ENCODE assay signal across 15 cellular contexts in genomic region chrX:71100581-71101505, GRCh38. TPM values are rescaled to one million over a fixed set of nuclear protein-coding genes. Genes with fewer than 3 reads are reported as not detected.
DNase-seq lines count a peak whose midpoint lies in the region; ATAC-seq, FAIRE-seq and TF ChIP-seq lines count a peak whose summit lies in the region.
"Had no signal": no experiment of that assay in that cellular context is flagged by ENCODE, and none has a peak within 500 bp of the region (broad histone marks: within the 10 kb centered on the region; RNA-seq: fewer than 3 reads in every experiment).

No MANE protein-coding gene starts in this region.

- no peak for DNase-seq in BE2C
- DNase-seq in GM23338 (ENCODE audit: low spot score) = no peak
- no peak for DNase-seq in GM12891 (ENCODE audit: insufficient read length, low spot score)
- no peak for DNase-seq in head of caudate nucleus
- DNase-seq: activated B cell treated with CpG ODN at 0.5 μM for 24 hours; C1 segment of cervical spinal cord; dorsolateral prefrontal cortex; NCI-H1417 treated with DMSO at 0.1 percent for 48 hours; NCI-H748 treated with DMSO at 0.1 percent for 48 hours; Right ventricle myocardium superior; stimulated activated CD4-positive, alpha-beta T cell treated with anti-CD3 and anti-CD28 coated beads, Interleukin-12 subunit alpha, Interleukin-12 subunit beta, amount 100 ng/mL, for 4 hours; stimulated activated CD8-positive, alpha-beta memory T cell treated with anti-CD3 and anti-CD28 coated beads, Interleukin-4, amount 100 ng/mL, for 48 hours had no signal

- no peak for TF ChIP-seq POLR2A in GM12891 (IDR thresholded peaks at IDR 0.05; ENCODE audit: low read depth, low read length)

- H3K4me3 Mint-ChIP-seq in GM23338 = peak overlapping the region; percentile 43
- H3K4me3 Mint-ChIP-seq in dendritic cell treated with granulocyte-macrophage colony-stimulating factor and Interleukin-4, amounts not matched to agents 40 ng/mL and 50 ng/mL, for 4 days = no peak overlapping the region
- H3K4me3 Mint-ChIP-seq: activated B cell treated with CpG ODN at 0.5 μM for 24 hours had no signal

- H3K4me1 Mint-ChIP-seq in GM23338 = peaks cover 50% of the 10 kb centered on the region
- peaks cover 31% of the 10 kb centered on the region for H3K4me1 Mint-ChIP-seq in dendritic cell treated with granulocyte-macrophage colony-stimulating factor and Interleukin-4, amounts not matched to agents 40 ng/mL and 50 ng/mL, for 4 days (ENCODE audit: low read depth)

- no peaks in the 10 kb centered on the region for H3K36me3 ChIP-seq in BE2C
- H3K36me3 ChIP-seq in GM23338 (ENCODE audit: insufficient read depth) = no peaks in the 10 kb centered on the region

- intact Hi-C loops in dendritic cell treated with granulocyte-macrophage colony-stimulating factor and Interleukin-4, amounts not matched to agents 40 ng/mL and 50 ng/mL, for 4 days (cut with micrococcal nuclease) = no loop called here
- intact Hi-C loops in head of caudate nucleus (cut with DNase I) = no loop called here

- H3K4me3 ChIP-seq in BE2C (ENCODE audit: low read depth, low read length) (no peak overlapping the region), GM23338 (peak overlapping the region; percentile 47)
- H3K4me3 ChIP-seq: dorsolateral prefrontal cortex had no signal

- no peak overlapping the region for H2AFZ ChIP-seq in GM23338

- H3K27ac ChIP-seq in GM23338 (ENCODE audit: low read depth) = peak overlapping the region; percentile 89
- H3K27ac ChIP-seq: dorsolateral prefrontal cortex, neutrophil had no signal

- H3K27me3 Mint-ChIP-seq in GM23338 (ENCODE audit: insufficient read depth, low read depth, poor library complexity) = peaks cover 6% of the 10 kb centered on the region
- no peaks in the 10 kb centered on the region for H3K27me3 Mint-ChIP-seq in dendritic cell treated with granulocyte-macrophage colony-stimulating factor and Interleukin-4, amounts not matched to agents 40 ng/mL and 50 ng/mL, for 4 days
- H3K27me3 Mint-ChIP-seq: activated B cell treated with CpG ODN at 0.5 μM for 24 hours had no signal

- H3K27me3 ChIP-seq in BE2C (no peaks in the 10 kb centered on the region), GM23338 (ENCODE audit: insufficient read depth) (peaks cover 4% of the 10 kb centered on the region; the same call in 1 of the 2 replicates)
- H3K27me3 ChIP-seq: neutrophil had no signal

- FAIRE-seq in GM12891 (lab: Jason Lieb, UNC) = no peak

- H3K9me2 ChIP-seq in GM23338 (ENCODE audit: insufficient read depth) = no peaks in the 10 kb centered on the region

- H4K20me1 ChIP-seq in GM23338 (replicated peaks; ENCODE audit: insufficient read depth) = no peaks in the 10 kb centered on the region

- peaks cover 10% of the 10 kb centered on the region; the same call in 1 of the 3 replicates for H3K36me3 Mint-ChIP-seq in GM23338 (ENCODE audit: low read depth)
- peaks cover 21% of the 10 kb centered on the region for H3K36me3 Mint-ChIP-seq in dendritic cell treated with granulocyte-macrophage colony-stimulating factor and Interleukin-4, amounts not matched to agents 40 ng/mL and 50 ng/mL, for 4 days (ENCODE audit: low read depth)

- H3K27ac Mint-ChIP-seq in GM23338 = no peak overlapping the region
- H3K27ac Mint-ChIP-seq in dendritic cell treated with granulocyte-macrophage colony-stimulating factor and Interleukin-4, amounts not matched to agents 40 ng/mL and 50 ng/mL, for 4 days = peak overlapping the region; percentile 62
- H3K27ac Mint-ChIP-seq: activated B cell treated with CpG ODN at 0.5 μM for 24 hours had no signal

- H3K4me2 ChIP-seq in GM23338 = peak overlapping the region; percentile 68

- peaks cover 13% of the 10 kb centered on the region for H3K4me1 ChIP-seq in BE2C
- peaks cover 57% of the 10 kb centered on the region for H3K4me1 ChIP-seq in GM23338 (ENCODE audit: insufficient read depth)

- TF ChIP-seq CTCF in BE2C (IDR thresholded peaks at IDR 0.05; ENCODE audit: low read depth, low read length) (0 out of 2 replicates have a peak, but pooled peaks have one; percentile 3), GM23338 (conservative IDR thresholded peaks at IDR 0.05; ENCODE audit: low read depth in 2 of 2) (peak in 1 of 2 experiments; percentile 30; a peak in 2 of 4 replicates)

- peaks cover 5% of the 10 kb centered on the region; the same call in 1 of the 2 replicates for H3F3A ChIP-seq in GM23338 (replicated peaks; ENCODE audit: low read depth)

- H3K79me2 ChIP-seq in GM23338 (replicated peaks; ENCODE audit: insufficient read depth) = peaks cover 18% of the 10 kb centered on the region

- no peaks in the 10 kb centered on the region for H3K9me3 Mint-ChIP-seq in GM23338
- H3K9me3 Mint-ChIP-seq in dendritic cell treated with granulocyte-macrophage colony-stimulating factor and Interleukin-4, amounts not matched to agents 40 ng/mL and 50 ng/mL, for 4 days = no peaks in the 10 kb centered on the region
- H3K9me3 Mint-ChIP-seq: activated B cell treated with CpG ODN at 0.5 μM for 24 hours had no signal

- no peak; the same call in 2 of the 3 replicates for ATAC-seq in GM23338
- ATAC-seq in GM21576 (IDR thresholded peaks at IDR 0.05; ENCODE audit: unreplicated experiment) = no peak

- no peaks in the 10 kb centered on the region for H3K9me3 ChIP-seq in BE2C
- H3K9me3 ChIP-seq: neutrophil had no signal

TF ChIP-seq in GM23338, 12 proteins besides CTCF, POLR2A, EP300 and RAD21 (continues in another document):
- TF ChIP-seq ZNF331 (CRISPR knock-in tag; IDR thresholded peaks at IDR 0.05; ENCODE audit: low read depth) (no peak), STAT1 (IDR thresholded peaks at IDR 0.05; ENCODE audit: unreplicated experiment) (no peak), ZNF114 (CRISPR knock-in tag; IDR thresholded peaks at IDR 0.05) (no peak), POLR2AphosphoS5 (IDR thresholded peaks at IDR 0.05; ENCODE audit: low read depth) (no peak), CREB1 (CRISPR knock-in tag; IDR thresholded peaks at IDR 0.05; ENCODE audit: low read depth) (no peak), EZH2 (IDR thresholded peaks at IDR 0.05; ENCODE audit: low read depth, unreplicated experiment) (no peak)

TF ChIP-seq in GM12891, 5 proteins besides CTCF, POLR2A, EP300 and RAD21:
- TF ChIP-seq PAX5 (IDR thresholded peaks at IDR 0.05; ENCODE audit: insufficient read depth, low read length, severe bottlenecking) = no peak
- no peak for TF ChIP-seq POLR2AphosphoS5 (IDR thresholded peaks at IDR 0.05; ENCODE audit: low read depth, low read length)
- no peak for TF ChIP-seq SPI1 (IDR thresholded peaks at IDR 0.05; ENCODE audit: low read depth, low read length)
- no peak for TF ChIP-seq POU2F2 (IDR thresholded peaks at IDR 0.05; ENCODE audit: low read depth, low read length)
- no peak for TF ChIP-seq TAF1 (IDR thresholded peaks at IDR 0.05; ENCODE audit: low read depth, low read length)

RNA-seq across cellular contexts. Expression of gene FOXO4, which starts 5.2 kb away (rescaled TPM):
- polyA plus RNA-seq in BE2C (2012; ENCODE audit: insufficient read depth, insufficient read length, low read depth) = 13.3 TPM
- total RNA-seq in GM23338 (2014; rRNA removed; shearing (Covaris generic)) = 26.6 and 31.4 TPM in 2 replicates
- 7.0 and 8.0 TPM in 2 replicates for polyA plus RNA-seq in GM23338 (2016; fragmentation: Nextera tagmentation; extraction: Ambion mirVana)
- polyA plus RNA-seq in GM12891 (2012; ENCODE audit: low read depth, missing spikeins) = 2.4 TPM

RNA-seq across cellular contexts. Expression of gene CXorf65, which starts 5.7 kb away (rescaled TPM):
- 1.1 TPM for polyA plus RNA-seq in BE2C (2012; ENCODE audit: insufficient read depth, insufficient read length, low read depth)
- total RNA-seq in GM23338 (2014; rRNA removed; shearing (Covaris generic)) = not detected in 2 replicates
- polyA plus RNA-seq in GM23338 (2016; fragmentation: Nextera tagmentation; extraction: Ambion mirVana) = 0.79 and 1.1 TPM in 2 replicates
- polyA plus RNA-seq in GM12891 (2012; ENCODE audit: low read depth, missing spikeins) = 4.8 TPM
- total RNA-seq: dorsolateral prefrontal cortex, Right ventricle myocardium superior had no signal

RNA-seq across cellular contexts. Expression of gene IL2RG, which starts 10.5 kb away (rescaled TPM):
- polyA plus RNA-seq in BE2C (2012; ENCODE audit: insufficient read depth, insufficient read length, low read depth) = 1.7 TPM
- not detected in 2 replicates for total RNA-seq in GM23338 (2014; rRNA removed; shearing (Covaris generic))
- 0.26 and 0.31 TPM in 2 replicates for polyA plus RNA-seq in GM23338 (2016; fragmentation: Nextera tagmentation; extraction: Ambion mirVana)
- polyA plus RNA-seq in GM12891 (2012; ENCODE audit: low read depth, missing spikeins) = 243 TPM

RNA-seq across cellular contexts. Expression of gene MED12, which starts 17.6 kb away (rescaled TPM):
- polyA plus RNA-seq in BE2C (2012; ENCODE audit: insufficient read depth, insufficient read length, low read depth) = 81.2 TPM
- total RNA-seq in GM23338 (2014; rRNA removed; shearing (Covaris generic)) = 35.2 and 40.6 TPM in 2 replicates
- polyA plus RNA-seq in GM23338 (2016; fragmentation: Nextera tagmentation; extraction: Ambion mirVana) = 6.9 and 7.1 TPM in 2 replicates
- 21.0 TPM for polyA plus RNA-seq in GM12891 (2012; ENCODE audit: low read depth, missing spikeins)

RNA-seq across cellular contexts. Expression of gene SNX12, which starts 32.7 kb away (rescaled TPM):
- 64.0 TPM for polyA plus RNA-seq in BE2C (2012; ENCODE audit: insufficient read depth, insufficient read length, low read depth)
- total RNA-seq in GM23338 (2014; rRNA removed; shearing (Covaris generic)) = 70.8 and 75.3 TPM in 2 replicates
- 27.9 and 28.5 TPM in 2 replicates for polyA plus RNA-seq in GM23338 (2016; fragmentation: Nextera tagmentation; extraction: Ambion mirVana)
- polyA plus RNA-seq in GM12891 (2012; ENCODE audit: low read depth, missing spikeins) = 31.6 TPM
